Comparison of ENCODE assay signal across 2 cellular contexts in the genomic region with DNA sequence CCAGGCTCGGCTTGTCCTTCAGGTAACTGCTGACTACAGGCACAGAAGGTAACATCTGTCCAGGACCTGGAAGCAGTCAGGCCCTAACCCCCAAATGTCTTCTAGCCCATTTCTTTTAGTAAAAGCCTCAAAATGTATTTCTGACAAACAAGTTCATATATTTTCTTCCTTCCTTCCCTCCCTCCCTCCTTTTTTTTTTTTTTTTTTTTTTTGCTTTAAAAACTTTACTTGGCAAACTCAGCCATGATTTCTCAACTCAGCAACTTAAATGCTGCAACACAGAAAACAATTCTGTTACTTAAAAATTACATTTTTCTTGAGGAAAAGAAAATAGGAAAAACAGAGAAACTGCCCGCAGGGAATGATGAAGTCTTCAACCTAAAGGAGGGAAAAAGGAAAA.
A peak's percentile ranks its signal among the peaks of the same experiment; 100 is the strongest.
TF ChIP-seq lines count a peak whose summit lies in the region.

No MANE protein-coding gene starts in this region.

TF ChIP-seq in GM23338, 12 proteins besides CTCF, POLR2A, EP300 and RAD21:
- TF ChIP-seq JUNB (IDR thresholded peaks at IDR 0.05; ENCODE audit: unreplicated experiment): no peak
- no peak for TF ChIP-seq EZH2phosphoT487 (IDR thresholded peaks at IDR 0.05; ENCODE audit: unreplicated experiment)
- no peak for TF ChIP-seq STAT1 (IDR thresholded peaks at IDR 0.05; ENCODE audit: unreplicated experiment)
- TF ChIP-seq, protein P1, sequence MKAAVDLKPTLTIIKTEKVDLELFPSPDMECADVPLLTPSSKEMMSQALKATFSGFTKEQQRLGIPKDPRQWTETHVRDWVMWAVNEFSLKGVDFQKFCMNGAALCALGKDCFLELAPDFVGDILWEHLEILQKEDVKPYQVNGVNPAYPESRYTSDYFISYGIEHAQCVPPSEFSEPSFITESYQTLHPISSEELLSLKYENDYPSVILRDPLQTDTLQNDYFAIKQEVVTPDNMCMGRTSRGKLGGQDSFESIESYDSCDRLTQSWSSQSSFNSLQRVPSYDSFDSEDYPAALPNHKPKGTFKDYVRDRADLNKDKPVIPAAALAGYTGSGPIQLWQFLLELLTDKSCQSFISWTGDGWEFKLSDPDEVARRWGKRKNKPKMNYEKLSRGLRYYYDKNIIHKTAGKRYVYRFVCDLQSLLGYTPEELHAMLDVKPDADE (IDR thresholded peaks at IDR 0.05): no peak
- TF ChIP-seq ZNF331 (CRISPR knock-in tag; IDR thresholded peaks at IDR 0.05; ENCODE audit: low read depth): no peak
- no peak for TF ChIP-seq ZNF114 (CRISPR knock-in tag; IDR thresholded peaks at IDR 0.05)

TF ChIP-seq in GM12878, 131 proteins besides CTCF, POLR2A, EP300 and RAD21:
- TF ChIP-seq ZNF384 (IDR thresholded peaks at IDR 0.05; ENCODE audit: borderline replicate concordance, low read depth, low read length) (peak; percentile 38; the same call in 1 of the 2 replicates), FOXK2 (IDR thresholded peaks at IDR 0.05) (no peak)
- TF ChIP-seq, protein P2, sequence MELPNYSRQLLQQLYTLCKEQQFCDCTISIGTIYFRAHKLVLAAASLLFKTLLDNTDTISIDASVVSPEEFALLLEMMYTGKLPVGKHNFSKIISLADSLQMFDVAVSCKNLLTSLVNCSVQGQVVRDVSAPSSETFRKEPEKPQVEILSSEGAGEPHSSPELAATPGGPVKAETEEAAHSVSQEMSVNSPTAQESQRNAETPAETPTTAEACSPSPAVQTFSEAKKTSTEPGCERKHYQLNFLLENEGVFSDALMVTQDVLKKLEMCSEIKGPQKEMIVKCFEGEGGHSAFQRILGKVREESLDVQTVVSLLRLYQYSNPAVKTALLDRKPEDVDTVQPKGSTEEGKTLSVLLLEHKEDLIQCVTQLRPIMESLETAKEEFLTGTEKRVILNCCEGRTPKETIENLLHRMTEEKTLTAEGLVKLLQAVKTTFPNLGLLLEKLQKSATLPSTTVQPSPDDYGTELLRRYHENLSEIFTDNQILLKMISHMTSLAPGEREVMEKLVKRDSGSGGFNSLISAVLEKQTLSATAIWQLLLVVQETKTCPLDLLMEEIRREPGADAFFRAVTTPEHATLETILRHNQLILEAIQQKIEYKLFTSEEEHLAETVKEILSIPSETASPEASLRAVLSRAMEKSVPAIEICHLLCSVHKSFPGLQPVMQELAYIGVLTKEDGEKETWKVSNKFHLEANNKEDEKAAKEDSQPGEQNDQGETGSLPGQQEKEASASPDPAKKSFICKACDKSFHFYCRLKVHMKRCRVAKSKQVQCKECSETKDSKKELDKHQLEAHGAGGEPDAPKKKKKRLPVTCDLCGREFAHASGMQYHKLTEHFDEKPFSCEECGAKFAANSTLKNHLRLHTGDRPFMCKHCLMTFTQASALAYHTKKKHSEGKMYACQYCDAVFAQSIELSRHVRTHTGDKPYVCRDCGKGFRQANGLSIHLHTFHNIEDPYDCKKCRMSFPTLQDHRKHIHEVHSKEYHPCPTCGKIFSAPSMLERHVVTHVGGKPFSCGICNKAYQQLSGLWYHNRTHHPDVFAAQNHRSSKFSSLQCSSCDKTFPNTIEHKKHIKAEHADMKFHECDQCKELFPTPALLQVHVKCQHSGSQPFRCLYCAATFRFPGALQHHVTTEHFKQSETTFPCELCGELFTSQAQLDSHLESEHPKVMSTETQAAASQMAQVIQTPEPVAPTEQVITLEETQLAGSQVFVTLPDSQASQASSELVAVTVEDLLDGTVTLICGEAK (IDR thresholded peaks at IDR 0.05; ENCODE audit: borderline replicate concordance): peak; percentile 32; the same call in 1 of the 2 replicates
TF ChIP-seq in GM12878: peak in this region for 2.
